In genomic region chr4:173211838-173212237, GRCh38 we compare ENCODE assay signal across 9 cellular contexts.
DNase-seq lines count a peak whose midpoint lies in the region; ATAC-seq and TF ChIP-seq lines count a peak whose summit lies in the region.
"Had no signal": no experiment of that assay in that cellular context is flagged by ENCODE, and none has a peak within 500 bp of the region (broad histone marks: within the 10 kb centered on the region; RNA-seq: fewer than 3 reads in every experiment).

No MANE protein-coding gene starts in this region.

- H3K4me3 ChIP-seq in HFF-Myc (replicated peaks; ENCODE audit: low read depth, low read length) (no peak overlapping the region), RWPE2 (ENCODE audit: severe bottlenecking) (no peak overlapping the region)
- H3K4me3 ChIP-seq: colonic mucosa had no signal

- no peaks in the 10 kb centered on the region for H3K27me3 ChIP-seq in RWPE2 (ENCODE audit: insufficient read depth, poor library complexity, severe bottlenecking)
- H3K27me3 ChIP-seq: colonic mucosa had no signal

- peaks cover 6% of the 10 kb centered on the region for H3K9me3 Mint-ChIP-seq in nephron progenitor cell

- no peak overlapping the region for H3K4me3 Mint-ChIP-seq in nephron progenitor cell

- H3K4me1 Mint-ChIP-seq in nephron progenitor cell, result peaks cover 21% of the 10 kb centered on the region

- ATAC-seq in RWPE2 (ENCODE audit: low read depth), result peak; percentile 94

- peaks cover 57% of the 10 kb centered on the region for H3K4me1 ChIP-seq in RWPE2 (ENCODE audit: insufficient read depth, poor library complexity, severe bottlenecking)

- no peaks in the 10 kb centered on the region for H3K36me3 ChIP-seq in RWPE2 (ENCODE audit: low read depth)
- H3K36me3 ChIP-seq: colonic mucosa had no signal

- H3K27me3 Mint-ChIP-seq in nephron progenitor cell (ENCODE audit: low read depth, poor library complexity), result no peaks in the 10 kb centered on the region

- peak; percentile 20 for DNase-seq in DMS53 treated with DMSO at 0.1 percent for 48 hours (lab: John Stamatoyannopoulos, UW; ENCODE audit: unreplicated experiment)
- DNase-seq in HFF-Myc (ENCODE audit: extremely low read depth, low read depth), result peak; percentile 52
- DNase-seq in RWPE2 (ENCODE audit: low spot score), result no peak
- peak; percentile 26 for DNase-seq in iPS-NIHi11 (ENCODE audit: low spot score)
- DNase-seq in activated effector memory CD4-positive, alpha-beta T cell treated with Interleukin-2 at 50 U/mL for 16 hours, result no peak
- no peak for DNase-seq in nephron progenitor cell
- DNase-seq in NCI-H2081 (lab: John Stamatoyannopoulos, UW), result no peak
- DNase-seq in activated T-cell treated with anti-CD3 and anti-CD28 coated beads, Interleukin-2, amount 50 U/mL, for 48 hours, result no peak
- DNase-seq: colonic mucosa had no signal

- H3K36me3 Mint-ChIP-seq in nephron progenitor cell (ENCODE audit: low read depth), result peaks cover 12% of the 10 kb centered on the region

- no peaks in the 10 kb centered on the region for H3K9me3 ChIP-seq in RWPE2 (ENCODE audit: severe bottlenecking)
- H3K9me3 ChIP-seq: colonic mucosa had no signal

- H3K27ac Mint-ChIP-seq in nephron progenitor cell, result no peak overlapping the region

- no peak overlapping the region for H3K27ac ChIP-seq in RWPE2 (ENCODE audit: poor library complexity, severe bottlenecking)
- H3K27ac ChIP-seq: colonic mucosa had no signal

- TF ChIP-seq CTCF in HFF-Myc (IDR thresholded peaks at IDR 0.05; ENCODE audit: low read depth, low read length, missing control alignments) (no peak), RWPE2 (IDR thresholded peaks at IDR 0.05; ENCODE audit: poor library complexity, severe bottlenecking) (no peak), nephron progenitor cell (IDR thresholded peaks at IDR 0.05) (no peak)

Comparison
In these comparisons a context has a peak if more than half of its experiments do, and no peak if none do; other contexts are left out.
1. DNase-seq: peak in DMS53 treated with DMSO at 0.1 percent for 48 hours (single experiment), HFF-Myc (single experiment) and iPS-NIHi11 (single experiment); none in RWPE2 (single experiment), activated effector memory CD4-positive, alpha-beta T cell treated with Interleukin-2 at 50 U/mL for 16 hours (single experiment), nephron progenitor cell (single experiment), NCI-H2081 (0 of 2) and activated T-cell treated with anti-CD3 and anti-CD28 coated beads, Interleukin-2, amount 50 U/mL, for 48 hours (0 of 2).